8 cellular contexts compared by ENCODE assay signal in genomic region chr12:56079729-56080555, GRCh38. TPM values are rescaled to one million over a fixed set of nuclear protein-coding genes. Genes with fewer than 3 reads are reported as not detected.
DNase-seq lines count a peak whose midpoint lies in the region; ATAC-seq and TF ChIP-seq lines count a peak whose summit lies in the region.

Gene ERBB3, plus strand, starts transcription at chr12:56080165. Its CDS starts 136 bp downstream, at chr12:56080301.

- no peaks in the 10 kb centered on the region for H4K20me1 ChIP-seq in fibroblast of lung (ENCODE audit: control insufficient read depth, extremely low read depth, insufficient read depth, low read length)

- peak within 1 kb of the TSS; percentile 81 to 91 (median 86) for H3K4me3 Mint-ChIP-seq in naive thymus-derived CD8-positive, alpha-beta T cell

- DNase-seq in ELF-1 (ENCODE audit: low read depth, low spot score) (peak; percentile 91), OCI-M1 (lab: John Stamatoyannopoulos, UW) (peak; percentile 69), fibroblast of lung (ENCODE audit: low read depth in 2 of 2) (peak; percentile 80 to 87)
- DNase-seq in activated T-helper 1 cell treated with anti-CD3 and anti-CD28 coated beads, Interleukin-2, amount 50 U/mL, for 16 hours (ENCODE audit: low read depth in 1 of 2, low spot score in 1 of 2) = peak; percentile 33 to 55
- peak; percentile 12 to 70 (median 42) for DNase-seq in naive thymus-derived CD8-positive, alpha-beta T cell
- DNase-seq in stimulated activated naive CD4-positive, alpha-beta T cell (lab: John Stamatoyannopoulos, UW) = peak in 5 of 6 experiments; percentile 24 to 55 (median 48)

- H3K9me3 Mint-ChIP-seq in naive thymus-derived CD8-positive, alpha-beta T cell = no peaks in the 10 kb centered on the region

- TF ChIP-seq CTCF in fibroblast of lung (conservative IDR thresholded peaks at IDR 0.05 in 1 of 2, IDR thresholded peaks at IDR 0.05 in 1 of 2; ENCODE audit: low read depth in 1 of 2, low read length in 2 of 2) = no peak

- H3K27ac Mint-ChIP-seq in naive thymus-derived CD8-positive, alpha-beta T cell = peak within 1 kb of the TSS in 6 of 10 donors; percentile 19 to 66 (median 47)

- H3K4me3 ChIP-seq in fibroblast of lung (replicated peaks in 1 of 4; ENCODE audit: control extremely low read depth in 1 of 4, insufficient read depth in 1 of 4, low read depth in 3 of 4, low read length in 4 of 4) = peak within 1 kb of the TSS; percentile 55 to 72 (median 64)

- no peak within 1 kb of the TSS for H3K27ac ChIP-seq in fibroblast of lung (ENCODE audit: insufficient read depth, low read length)

- no peaks in the 10 kb centered on the region for H3K79me2 ChIP-seq in fibroblast of lung (ENCODE audit: control insufficient read depth, insufficient read depth, low read length)

- ATAC-seq in HG03442 (IDR thresholded peaks at IDR 0.05; ENCODE audit: unreplicated experiment) (peak; percentile 45), GM18517 (IDR thresholded peaks at IDR 0.05; ENCODE audit: unreplicated experiment) (no peak)
- peak; percentile 68 to 74 for ATAC-seq in naive thymus-derived CD8-positive, alpha-beta T cell

- peaks cover 0 to 6% (median 0%) of the 10 kb centered on the region in 5 donors for H3K27me3 Mint-ChIP-seq in naive thymus-derived CD8-positive, alpha-beta T cell

- peaks cover 26% of the 10 kb centered on the region for H3K27me3 ChIP-seq in fibroblast of lung (ENCODE audit: control insufficient read depth, insufficient read depth, low read length)

- no peaks in the 10 kb centered on the region for H3K9me3 ChIP-seq in fibroblast of lung (ENCODE audit: control insufficient read depth, insufficient read depth, low read depth, low read length)

- H3K9ac ChIP-seq in fibroblast of lung (ENCODE audit: insufficient read depth, low read length) = peak within 1 kb of the TSS; percentile 40

- no peaks in the 10 kb centered on the region for H3K36me3 Mint-ChIP-seq in naive thymus-derived CD8-positive, alpha-beta T cell

- POLR2A ChIA-PET in naive thymus-derived CD8-positive, alpha-beta T cell (lab: Charles Lee) = interaction anchor here (1.0 to 6.0 kb wide), 7 partner anchors 22 to 250 kb away, joined by 3 to 100 read pairs (median 6); partner anchors contain the start of genes DNAJC14, PA2G4, RNF41 and RPL41

- peak within 1 kb of the TSS; percentile 98 for H2AFZ ChIP-seq in fibroblast of lung (ENCODE audit: low read length)

- peaks cover 0 to 14% (median 10%) of the 10 kb centered on the region in 4 donors for H3K4me1 Mint-ChIP-seq in naive thymus-derived CD8-positive, alpha-beta T cell

- no peaks in the 10 kb centered on the region for H3K36me3 ChIP-seq in fibroblast of lung (ENCODE audit: control insufficient read depth, insufficient read depth, low read length)

- H3K4me1 ChIP-seq in fibroblast of lung (ENCODE audit: control insufficient read depth, extremely low read depth, insufficient read depth, low read length) = no peaks in the 10 kb centered on the region

- peak within 1 kb of the TSS; percentile 96 for H3K4me2 ChIP-seq in fibroblast of lung (ENCODE audit: extremely low read depth, insufficient read depth, low read length)

RNA-seq across cellular contexts. Expression of gene ERBB3, which starts in this region (rescaled TPM):
- 0.66 and 1.3 TPM in 2 replicates for total RNA-seq in fibroblast of lung
- polyA plus RNA-seq in fibroblast of lung = 0.59 and 0.92 TPM in 2 replicates
- polyA plus RNA-seq in fibroblast of lung (2012) = 0.56 and 0.96 TPM in 2 replicates
- polyA minus RNA-seq in fibroblast of lung (ENCODE audit: low replicate concordance) = 3.0 TPM in 1 of 2 replicates, not detected in the other
- total RNA-seq in naive thymus-derived CD8-positive, alpha-beta T cell = 10 to 100 TPM; 22.7 to 26.0 TPM
- polyA plus RNA-seq in naive thymus-derived CD8-positive, alpha-beta T cell = 1 to 10 TPM; 1.3 to 3.3 (median 1.7) TPM

Comparison
In these comparisons a context has a peak if more than half of its experiments do, and no peak if none do; other contexts are left out.
1. RNA of gene ERBB3 (total RNA-seq): 22.7 to 26.0 TPM in naive thymus-derived CD8-positive, alpha-beta T cell; 0.66 to 1.3 TPM in fibroblast of lung; every median in the first group is over 10 times any median in the second.
2. Peak in every context shown above with its lines, with median percentiles within 50 percentile points of each other: DNase-seq.